In genomic region chr3:82274897-82275296, GRCh38 we compare ENCODE assay signal across 17 cellular contexts.
DNase-seq lines count a peak whose midpoint lies in the region; ATAC-seq, FAIRE-seq and TF ChIP-seq lines count a peak whose summit lies in the region.
"Had no signal": no experiment of that assay in that cellular context is flagged by ENCODE, and none has a peak within 500 bp of the region (broad histone marks: within the 10 kb centered on the region; RNA-seq: fewer than 3 reads in every experiment).

No MANE protein-coding gene starts in this region.

- H3K23me2 ChIP-seq in H1 (ENCODE audit: low read depth, low read length), result no peaks in the 10 kb centered on the region

- H3K18ac ChIP-seq in H1 (ENCODE audit: extremely low read depth, low read length), result no peak overlapping the region
- no peak overlapping the region for H3K18ac ChIP-seq in neuronal stem cell (ENCODE audit: low read length)

- H3K36me3 ChIP-seq in PC-3 (ENCODE audit: low read depth, low read length) (no peaks in the 10 kb centered on the region), H1 (ENCODE audit: control insufficient read depth in 2 of 4, insufficient read depth in 4 of 4, low read length in 3 of 4) (no peaks in the 10 kb centered on the region), neuronal stem cell (replicated peaks in 1 of 2; ENCODE audit: control insufficient read depth in 2 of 2, insufficient read depth in 2 of 2, low read length in 2 of 2) (no peaks in the 10 kb centered on the region)
- no peaks in the 10 kb centered on the region for H3K36me3 ChIP-seq in effector memory CD4-positive, alpha-beta T cell (ENCODE audit: control insufficient read depth, insufficient read depth, low read length)
- H3K36me3 ChIP-seq: BLaER1, HAP-1 had no signal

- H3K27me3 ChIP-seq in PC-3 (ENCODE audit: low read length) (no peaks in the 10 kb centered on the region), H1 (replicated peaks in 1 of 4; ENCODE audit: control insufficient read depth in 3 of 4, extremely low read depth in 1 of 4, insufficient read depth in 3 of 4, low read length in 3 of 4) (no peaks in the 10 kb centered on the region), neuronal stem cell (ENCODE audit: control insufficient read depth in 3 of 3, insufficient read depth in 3 of 3, low read depth in 1 of 3, low read length in 3 of 3) (no peaks in the 10 kb centered on the region)
- no peaks in the 10 kb centered on the region for H3K27me3 ChIP-seq in effector memory CD4-positive, alpha-beta T cell (replicated peaks; ENCODE audit: control insufficient read depth, insufficient read depth, low read length, poor library complexity, severe bottlenecking)
- H3K27me3 ChIP-seq: BLaER1 had no signal

- H2BK20ac ChIP-seq in H1 (ENCODE audit: low read length), result no peak overlapping the region

- H3K27ac ChIP-seq in PC-3 (ENCODE audit: low read length) (no peak overlapping the region), H1 (ENCODE audit: low read depth, low read length) (no peak overlapping the region), neuronal stem cell (replicated peaks; ENCODE audit: low read length) (no peak overlapping the region)
- H3K27ac ChIP-seq in effector memory CD4-positive, alpha-beta T cell (ENCODE audit: insufficient read depth, low read length, poor library complexity, severe bottlenecking), result no peak overlapping the region
- H3K27ac ChIP-seq: A549, BLaER1, HL-60, KMS-11 had no signal

- no peak overlapping the region for H4K5ac ChIP-seq in H1 (ENCODE audit: insufficient read length, low read depth, low read length)

- no peak overlapping the region for H2AK5ac ChIP-seq in H1 (ENCODE audit: low read depth, low read length)
- no peak overlapping the region for H2AK5ac ChIP-seq in neuronal stem cell (ENCODE audit: low read depth, low read length)

- H2AFZ ChIP-seq in PC-3 (ENCODE audit: low read length), result no peak overlapping the region
- 0 out of 2 replicates have a peak overlapping the region, but pooled peaks have one; percentile 25 for H2AFZ ChIP-seq in H1 (ENCODE audit: low read length)
- H2AFZ ChIP-seq in neuronal stem cell (ENCODE audit: low read length), result no peak overlapping the region

- H3K14ac ChIP-seq in H1 (ENCODE audit: insufficient read length) (no peak overlapping the region), neuronal stem cell (ENCODE audit: low read length) (no peak overlapping the region)

- H3K9me3 ChIP-seq in PC-3 (ENCODE audit: low read length) (no peaks in the 10 kb centered on the region), H1 (ENCODE audit: insufficient read depth in 2 of 2, low read depth in 1 of 2, low read length in 1 of 2) (no peaks in the 10 kb centered on the region), neuronal stem cell (replicated peaks in 1 of 2; ENCODE audit: control insufficient read depth in 2 of 2, insufficient read depth in 1 of 2, low read depth in 1 of 2, low read length in 2 of 2) (no peaks in the 10 kb centered on the region)
- peaks cover 4% of the 10 kb centered on the region for H3K9me3 ChIP-seq in effector memory CD4-positive, alpha-beta T cell (ENCODE audit: control insufficient read depth, low read length)
- H3K9me3 ChIP-seq: A549, BLaER1, HAP-1 had no signal

- H2BK5ac ChIP-seq in H1 (ENCODE audit: low read depth, low read length) (no peak overlapping the region), neuronal stem cell (ENCODE audit: low read length) (no peak overlapping the region)

- TF ChIP-seq CTCF in PC-3 (conservative IDR thresholded peaks at IDR 0.05; ENCODE audit: low read depth, low read length) (no peak), H1 (IDR thresholded peaks at IDR 0.05; ENCODE audit: control extremely low read depth in 1 of 3, insufficient read depth in 1 of 3, low read depth in 1 of 3, low read length in 3 of 3) (no peak), D721Med (IDR thresholded peaks at IDR 0.05; ENCODE audit: insufficient read depth, missing control alignments) (no peak)

- BruUV-seq in PC-3 (replicated peaks; lab: Mats Ljungman, UMichigan), result no TSS peak

- FAIRE-seq in H1 (lab: Jason Lieb, UNC) (no peak), D721Med (lab: Jason Lieb, UNC) (no peak)
- FAIRE-seq: A549 had no signal

- no peak for TF ChIP-seq POLR2A in H1 (IDR thresholded peaks at IDR 0.05; ENCODE audit: control extremely low read depth in 1 of 2, low read depth in 2 of 2, low read length in 2 of 2)

- TF ChIP-seq EP300 in H1 (IDR thresholded peaks at IDR 0.05; ENCODE audit: borderline replicate concordance in 1 of 2, low read depth in 2 of 2, low read length in 2 of 2), result no peak

- H3K4me2 ChIP-seq in PC-3 (ENCODE audit: low read length), result no peak overlapping the region
- H3K4me2 ChIP-seq in H1 (ENCODE audit: insufficient read depth in 1 of 2, low read depth in 2 of 2, low read length in 2 of 2), result no peak overlapping the region
- H3K4me2 ChIP-seq in neuronal stem cell (ENCODE audit: insufficient read depth, low read length, poor library complexity, severe bottlenecking), result no peak overlapping the region
- H3K4me2 ChIP-seq: A549, BLaER1, KMS-11 had no signal

- H3K4ac ChIP-seq in H1 (replicated peaks; ENCODE audit: insufficient read length, low read depth, low read length) (no peak overlapping the region), neuronal stem cell (ENCODE audit: low read length) (no peak overlapping the region)

- no peaks in the 10 kb centered on the region for H3K79me2 ChIP-seq in PC-3 (ENCODE audit: low read length)
- no peaks in the 10 kb centered on the region for H3K79me2 ChIP-seq in H1 (ENCODE audit: control insufficient read depth in 1 of 2, insufficient read depth in 2 of 2, low read length in 2 of 2)

- H3K4me1 ChIP-seq in PC-3 (ENCODE audit: insufficient read depth, low read length), result no peaks in the 10 kb centered on the region
- H3K4me1 ChIP-seq in H1 (replicated peaks in 1 of 4; ENCODE audit: control insufficient read depth in 3 of 4, insufficient read depth in 4 of 4, low read length in 3 of 4), result no peaks in the 10 kb centered on the region
- H3K4me1 ChIP-seq in effector memory CD4-positive, alpha-beta T cell (ENCODE audit: control insufficient read depth, insufficient read depth, low read length, poor library complexity, severe bottlenecking), result no peaks in the 10 kb centered on the region
- no peaks in the 10 kb centered on the region for H3K4me1 ChIP-seq in neuronal stem cell (ENCODE audit: control insufficient read depth in 2 of 2, insufficient read depth in 1 of 2, low read depth in 1 of 2, low read length in 2 of 2)
- H3K4me1 ChIP-seq: A549, BLaER1, HAP-1 had no signal

- TF ChIP-seq RAD21 in H1 (IDR thresholded peaks at IDR 0.05 in 1 of 2, conservative IDR thresholded peaks at IDR 0.05 in 1 of 2; ENCODE audit: low read depth in 2 of 2, low read length in 2 of 2), result no peak

- peak; percentile 24 for DNase-seq in HS-27A (ENCODE audit: low read depth)
- DNase-seq in PC-3, result peak; percentile 13
- DNase-seq in H1 (ENCODE audit: low read depth in 1 of 2, low spot score in 2 of 2), result no peak
- no peak for DNase-seq in DMS 273 (lab: John Stamatoyannopoulos, UW; ENCODE audit: unreplicated experiment)
- no peak for DNase-seq in effector memory CD4-positive, alpha-beta T cell
- no peak for DNase-seq in neuronal stem cell (ENCODE audit: low spot score)
- no peak for DNase-seq in D721Med (ENCODE audit: insufficient read length, low spot score)
- DNase-seq: Calu3; CD4-positive, alpha-beta memory T cell; DMS153; DMS79; GF-D8 had no signal

- no peak overlapping the region for H3K56ac ChIP-seq in H1 (replicated peaks; ENCODE audit: insufficient read length, low read depth, low read length)

- H4K20me1 ChIP-seq in PC-3 (ENCODE audit: low read length), result no peaks in the 10 kb centered on the region
- no peaks in the 10 kb centered on the region for H4K20me1 ChIP-seq in H1 (replicated peaks in 1 of 2; ENCODE audit: control insufficient read depth in 1 of 2, insufficient read depth in 2 of 2, low read length in 2 of 2)
- H4K20me1 ChIP-seq: BLaER1 had no signal

- no peak overlapping the region for H4K8ac ChIP-seq in H1 (ENCODE audit: extremely low read depth, insufficient read depth, low read length)
- no peak overlapping the region for H4K8ac ChIP-seq in neuronal stem cell (ENCODE audit: low read depth, low read length)

- H2BK120ac ChIP-seq in H1 (replicated peaks; ENCODE audit: low read depth, low read length) (no peak overlapping the region), neuronal stem cell (ENCODE audit: low read depth, low read length) (no peak overlapping the region)

- intact Hi-C loops in PC-3 (cut with micrococcal nuclease), result no loop called here

- H3K79me1 ChIP-seq in H1 (ENCODE audit: low read depth, low read length) (no peaks in the 10 kb centered on the region), neuronal stem cell (ENCODE audit: low read depth, low read length) (no peaks in the 10 kb centered on the region)

- H3K9ac ChIP-seq in PC-3 (ENCODE audit: low read length), result no peak overlapping the region
- no peak overlapping the region for H3K9ac ChIP-seq in H1 (replicated peaks in 1 of 4; ENCODE audit: extremely low read depth in 1 of 4, low read depth in 3 of 4, low read length in 3 of 4)
- no peak overlapping the region for H3K9ac ChIP-seq in neuronal stem cell (ENCODE audit: low read depth, low read length, poor library complexity)
- H3K9ac ChIP-seq: BLaER1, KMS-11 had no signal

- H2BK15ac ChIP-seq in H1 (ENCODE audit: low read length), result no peak overlapping the region
- no peak overlapping the region for H2BK15ac ChIP-seq in neuronal stem cell (ENCODE audit: low read length)

- H2BK12ac ChIP-seq in H1 (ENCODE audit: low read depth, low read length), result no peak overlapping the region
- H2BK12ac ChIP-seq in neuronal stem cell (ENCODE audit: low read length), result no peak overlapping the region

- peak; percentile 51 for ATAC-seq in PC-3
- ATAC-seq: A549 had no signal

- H3K4me3 ChIP-seq in PC-3 (ENCODE audit: low read length), result no peak overlapping the region
- no peak overlapping the region for H3K4me3 ChIP-seq in H1 (ENCODE audit: extremely low read depth in 1 of 4, insufficient read depth in 2 of 4, low read depth in 3 of 4, low read length in 4 of 4)
- no peak overlapping the region for H3K4me3 ChIP-seq in effector memory CD4-positive, alpha-beta T cell (ENCODE audit: insufficient read depth, low read depth, low read length, poor library complexity, severe bottlenecking)
- no peak overlapping the region for H3K4me3 ChIP-seq in neuronal stem cell (ENCODE audit: low read length in 2 of 2)
- H3K4me3 ChIP-seq: A549, BLaER1, HAP-1 had no signal

- POLR2A ChIA-PET in PC-3 (lab: Charles Lee; ENCODE audit: unreplicated experiment), result no interaction called here
- POLR2A ChIA-PET in H1 (lab: Charles Lee; ENCODE audit: partially characterized antibody), result no interaction called here

- no peak overlapping the region for H4K91ac ChIP-seq in H1 (replicated peaks; ENCODE audit: insufficient read length, low read length)
- no peak overlapping the region for H4K91ac ChIP-seq in neuronal stem cell (ENCODE audit: low read depth, low read length, poor library complexity)

- H3K23ac ChIP-seq in H1 (ENCODE audit: insufficient read length) (no peak overlapping the region), neuronal stem cell (ENCODE audit: low read depth, low read length, poor library complexity) (no peak overlapping the region)

- H3K9me2 ChIP-seq in PC-3 (replicated peaks; ENCODE audit: low read length), result no peaks in the 10 kb centered on the region

- H3F3A ChIP-seq in PC-3 (ENCODE audit: low read length, unreplicated experiment), result no peaks in the 10 kb centered on the region

- CTCF ChIA-PET in PC-3 (lab: Charles Lee), result no interaction called here
- CTCF ChIA-PET in H1 (lab: Charles Lee; ENCODE audit: partially characterized antibody), result interaction anchor here (0.6 to 1.0 kb wide), 2 partner anchors 142 to 1139 kb away, joined by 3 read pairs; no protein-coding TSS in a partner anchor

Comparison
In these comparisons a context has a peak if more than half of its experiments do, and no peak if none do; other contexts are left out.
1. DNase-seq: peak in HS-27A (single experiment) and PC-3 (single experiment); none in H1 (0 of 2), DMS 273 (single experiment), effector memory CD4-positive, alpha-beta T cell (0 of 3), neuronal stem cell (single experiment) and D721Med (single experiment).